13 cellular contexts compared by ENCODE assay signal in the genomic region with DNA sequence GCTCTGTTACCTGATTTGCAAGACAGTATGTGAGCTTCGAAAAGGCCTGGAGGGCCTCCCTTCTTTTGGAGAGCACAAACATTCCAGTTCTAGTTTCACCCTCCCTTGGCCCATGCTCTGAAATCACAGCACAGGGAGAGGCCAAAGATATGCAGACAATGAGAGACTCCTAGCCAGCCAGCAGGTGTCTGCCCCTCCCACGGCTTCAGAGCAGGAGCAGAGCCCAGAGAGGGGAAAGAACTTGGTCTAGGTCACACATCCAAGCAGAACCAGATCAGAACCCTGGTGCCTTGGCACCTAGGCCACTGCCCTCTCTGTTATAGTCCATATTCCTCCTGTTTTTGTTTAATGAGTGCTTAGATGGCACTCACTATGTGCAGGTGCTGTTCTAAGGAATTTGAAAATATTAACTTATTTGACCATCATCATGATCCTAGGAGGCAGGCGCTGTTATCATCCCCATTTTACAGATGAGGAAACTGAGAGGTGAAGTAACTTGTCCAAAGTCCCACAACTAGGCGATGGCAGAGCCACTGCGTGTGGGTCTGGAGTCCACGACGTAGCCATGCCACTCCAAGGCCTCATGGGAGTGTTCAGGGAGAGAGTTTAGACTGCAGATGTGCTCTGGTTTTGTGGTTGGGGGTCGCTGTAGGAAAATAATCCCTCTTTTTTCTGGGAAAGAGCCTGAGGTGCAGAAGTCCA. TPM values are rescaled to one million over a fixed set of nuclear protein-coding genes. Genes with fewer than 3 reads are reported as not detected.
A peak's percentile ranks its signal among the peaks of the same experiment; 100 is the strongest.
DNase-seq lines count a peak whose midpoint lies in the region; ATAC-seq and TF ChIP-seq lines count a peak whose summit lies in the region.
"Had no signal": no experiment of that assay in that cellular context is flagged by ENCODE, and none has a peak within 500 bp of the region (broad histone marks: within the 10 kb centered on the region; RNA-seq: fewer than 3 reads in every experiment).

No MANE protein-coding gene starts in this region.

- H3K9ac ChIP-seq in iPS-20b (ENCODE audit: low read depth, low read length) (no peak overlapping the region; the same call in 1 of the 2 replicates), skeletal muscle tissue (ENCODE audit: low read depth in 1 of 3, low read length in 3 of 3) (peak overlapping the region; percentile 23 to 71 (median 25))

- H3K27ac Mint-ChIP-seq in WTC11, result peak overlapping the region; percentile 97
- H3K27ac Mint-ChIP-seq: activated B cell treated with CpG ODN at 0.5 μM for 24 hours had no signal

- H3K9me3 ChIP-seq in iPS-20b (ENCODE audit: insufficient read depth, low read depth, low read length), result no peaks in the 10 kb centered on the region
- no peaks in the 10 kb centered on the region for H3K9me3 ChIP-seq in skeletal muscle tissue (ENCODE audit: control insufficient read depth in 3 of 3, low read length in 3 of 3)
- no peaks in the 10 kb centered on the region for H3K9me3 ChIP-seq in mucosa of descending colon

- H3K27me3 ChIP-seq in iPS-20b (ENCODE audit: insufficient read depth, low read length) (no peaks in the 10 kb centered on the region), skeletal muscle tissue (ENCODE audit: control insufficient read depth in 3 of 3, insufficient read depth in 3 of 3, low read length in 3 of 3) (no peaks in the 10 kb centered on the region)

- peak; percentile 43 for ATAC-seq in GM21723 (IDR thresholded peaks at IDR 0.05; ENCODE audit: unreplicated experiment)
- ATAC-seq in WTC11, result peak; percentile 91
- no peak for ATAC-seq in HG03025 (IDR thresholded peaks at IDR 0.05; ENCODE audit: low FRiP score, unreplicated experiment)
- ATAC-seq in mucosa of descending colon, result no peak
- ATAC-seq in activated CD4-positive, CD25-positive, alpha-beta regulatory T cell treated with anti-CD3 and anti-CD28 coated beads, Interleukin-2, amount 50 U/mL, for 24 hours, result no peak
- ATAC-seq: Panc1 had no signal

- H3K4me1 ChIP-seq in iPS-20b (ENCODE audit: insufficient read depth, low read length) (peaks cover 28% of the 10 kb centered on the region; the same call in 1 of the 2 replicates), skeletal muscle tissue (ENCODE audit: control insufficient read depth in 3 of 3, insufficient read depth in 3 of 3, low read length in 3 of 3) (peaks cover 81 to 91% (median 83%) of the 10 kb centered on the region in 3 donors), mucosa of descending colon (ENCODE audit: low read depth) (no peaks in the 10 kb centered on the region)

- H3K36me3 Mint-ChIP-seq in WTC11, result no peaks in the 10 kb centered on the region
- H3K36me3 Mint-ChIP-seq: CD4-positive, alpha-beta memory T cell had no signal

- no peaks in the 10 kb centered on the region for H3K27me3 Mint-ChIP-seq in WTC11 (ENCODE audit: low read depth)
- H3K27me3 Mint-ChIP-seq: activated B cell treated with CpG ODN at 0.5 μM for 24 hours had no signal

- intact Hi-C loops in mucosa of descending colon (cut with DNase I, micrococcal nuclease), result no loop called here

- peaks cover 33% of the 10 kb centered on the region for H3K4me1 Mint-ChIP-seq in WTC11
- H3K4me1 Mint-ChIP-seq: activated B cell treated with CpG ODN at 0.5 μM for 24 hours; CD4-positive, alpha-beta memory T cell had no signal

- no peak overlapping the region for H3K4me3 Mint-ChIP-seq in WTC11
- H3K4me3 Mint-ChIP-seq: activated B cell treated with CpG ODN at 0.5 μM for 24 hours; CD4-positive, alpha-beta memory T cell had no signal

- H3K36me3 ChIP-seq in iPS-20b (ENCODE audit: insufficient read depth, low read depth, low read length) (no peaks in the 10 kb centered on the region), skeletal muscle tissue (ENCODE audit: control insufficient read depth in 3 of 3, insufficient read depth in 3 of 3, low read length in 3 of 3) (peaks cover 0 to 15% (median 4%) of the 10 kb centered on the region in 3 donors), mucosa of descending colon (ENCODE audit: low read depth) (no peaks in the 10 kb centered on the region)

- TF ChIP-seq CTCF in WTC11 (IDR thresholded peaks at IDR 0.05), result no peak
- no peak for TF ChIP-seq CTCF in mucosa of descending colon (IDR thresholded peaks at IDR 0.05)

- H3K9me3 Mint-ChIP-seq in WTC11, result no peaks in the 10 kb centered on the region
- H3K9me3 Mint-ChIP-seq: activated B cell treated with CpG ODN at 0.5 μM for 24 hours; activated T-helper 17 cell treated with anti-CD3 and anti-CD28 coated beads, Interleukin-2, amount 50 U/mL, for 72 hours; CD4-positive, alpha-beta memory T cell had no signal

- peak; percentile 64 for DNase-seq in WTC11 (ENCODE audit: low spot score)
- no peak for DNase-seq in NCI-H526 treated with DMSO at 0.1 percent for 48 hours (lab: John Stamatoyannopoulos, UW)
- DNase-seq in mucosa of descending colon, result no peak
- DNase-seq: activated B cell treated with CpG ODN at 0.5 μM for 24 hours; CD4-positive, alpha-beta memory T cell; NCI-H1092 had no signal

- H3K4me3 ChIP-seq in iPS-20b (ENCODE audit: low read length) (peak overlapping the region; percentile 27), skeletal muscle tissue (ENCODE audit: low read length in 3 of 3) (peak overlapping the region in 1 of 3 donors; percentile 6), mucosa of descending colon (no peak overlapping the region)

- CTCF ChIA-PET in WTC11 (lab: Charles Lee), result interaction anchor here (0.6 to 2.0 kb wide), 6 partner anchors 26 to 70 kb away, joined by 3 to 16 read pairs (median 4); a partner anchor contains a TSS

- H3K27ac ChIP-seq in iPS-20b (ENCODE audit: low read length) (peak overlapping the region; percentile 21), skeletal muscle tissue (ENCODE audit: low read depth, low read length) (peak overlapping the region; percentile 84)

- POLR2A ChIA-PET in WTC11 (lab: Charles Lee), result no interaction called here

TF ChIP-seq in WTC11, 78 proteins besides CTCF, POLR2A, EP300 and RAD21:
- TF ChIP-seq GRHL2 (CRISPR knock-in tag; IDR thresholded peaks at IDR 0.05; ENCODE audit: insufficient replicate concordance, severe bottlenecking) (no peak), GTF2I (CRISPR knock-in tag; conservative IDR thresholded peaks at IDR 0.05) (peak; percentile 85)

RNA-seq across cellular contexts. Expression of a gene that starts 27.2 kb away (rescaled TPM):
- total RNA-seq in WTC11 (2021) (1.0 to 1.6 TPM (median 1.4 TPM) in 3 replicates), skeletal muscle tissue (45.9 TPM), mucosa of descending colon (10 to 100 TPM in 1 of 3 donors, 1 to 10 TPM in 2; 2.6 to 36.0 (median 3.9) TPM)

Comparison
In these comparisons a context has a peak if more than half of its experiments do, and no peak if none do; other contexts are left out.
1. ATAC-seq: peak in GM21723 (single experiment) and WTC11 (single experiment); none in HG03025 (single experiment), mucosa of descending colon (single experiment) and activated CD4-positive, CD25-positive, alpha-beta regulatory T cell treated with anti-CD3 and anti-CD28 coated beads, Interleukin-2, amount 50 U/mL, for 24 hours (0 of 2).